ENCODE assay signal across 1 cellular context in genomic region chr20:38424404-38424803, GRCh38.
A peak's percentile ranks its signal among the peaks of the same experiment; 100 is the strongest.
TF ChIP-seq lines count a peak whose summit lies in the region.

No MANE protein-coding gene starts in this region.

TF ChIP-seq in K562, 482 proteins besides CTCF, POLR2A, EP300 and RAD21:
- peak; percentile 31; the same call in 1 of the 2 replicates for TF ChIP-seq SUPT5H (IDR thresholded peaks at IDR 0.05)
- peak; percentile 10 for TF ChIP-seq POLR2B (IDR thresholded peaks at IDR 0.05; ENCODE audit: low read depth, partially characterized antibody)
- TF ChIP-seq POLR2AphosphoS2 (IDR thresholded peaks at IDR 0.05; ENCODE audit: low read length), result peak; percentile 27; the same call in 1 of the 2 replicates
- TF ChIP-seq ZNF830 (CRISPR knock-in tag; IDR thresholded peaks at IDR 0.05), result no peak
